Comparison of ENCODE assay signal across 2 cellular contexts in the genomic region with DNA sequence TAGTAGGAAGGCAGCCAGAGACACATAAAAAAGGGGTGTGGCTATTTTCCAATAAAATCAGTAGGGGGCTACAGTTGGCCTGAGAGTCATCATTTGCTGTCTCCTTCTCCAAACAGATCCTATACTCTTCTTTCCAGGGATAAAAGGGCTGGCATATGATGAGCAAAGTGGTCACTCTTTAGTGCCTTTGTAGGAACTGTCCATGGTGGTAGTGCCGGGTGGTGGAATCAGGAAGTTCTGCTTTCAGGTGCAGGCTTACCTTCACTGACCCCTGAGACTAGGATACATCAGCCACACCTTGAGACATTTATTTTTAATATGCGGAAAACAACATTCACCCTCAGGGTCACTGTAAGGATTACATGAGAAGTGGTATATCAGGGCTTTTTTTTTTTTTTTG.
TF ChIP-seq lines count a peak whose summit lies in the region.

No MANE protein-coding gene starts in this region.

TF ChIP-seq in SK-N-SH, 30 proteins besides CTCF, POLR2A, EP300 and RAD21 (continued from another document):
- TF ChIP-seq, protein P1, sequence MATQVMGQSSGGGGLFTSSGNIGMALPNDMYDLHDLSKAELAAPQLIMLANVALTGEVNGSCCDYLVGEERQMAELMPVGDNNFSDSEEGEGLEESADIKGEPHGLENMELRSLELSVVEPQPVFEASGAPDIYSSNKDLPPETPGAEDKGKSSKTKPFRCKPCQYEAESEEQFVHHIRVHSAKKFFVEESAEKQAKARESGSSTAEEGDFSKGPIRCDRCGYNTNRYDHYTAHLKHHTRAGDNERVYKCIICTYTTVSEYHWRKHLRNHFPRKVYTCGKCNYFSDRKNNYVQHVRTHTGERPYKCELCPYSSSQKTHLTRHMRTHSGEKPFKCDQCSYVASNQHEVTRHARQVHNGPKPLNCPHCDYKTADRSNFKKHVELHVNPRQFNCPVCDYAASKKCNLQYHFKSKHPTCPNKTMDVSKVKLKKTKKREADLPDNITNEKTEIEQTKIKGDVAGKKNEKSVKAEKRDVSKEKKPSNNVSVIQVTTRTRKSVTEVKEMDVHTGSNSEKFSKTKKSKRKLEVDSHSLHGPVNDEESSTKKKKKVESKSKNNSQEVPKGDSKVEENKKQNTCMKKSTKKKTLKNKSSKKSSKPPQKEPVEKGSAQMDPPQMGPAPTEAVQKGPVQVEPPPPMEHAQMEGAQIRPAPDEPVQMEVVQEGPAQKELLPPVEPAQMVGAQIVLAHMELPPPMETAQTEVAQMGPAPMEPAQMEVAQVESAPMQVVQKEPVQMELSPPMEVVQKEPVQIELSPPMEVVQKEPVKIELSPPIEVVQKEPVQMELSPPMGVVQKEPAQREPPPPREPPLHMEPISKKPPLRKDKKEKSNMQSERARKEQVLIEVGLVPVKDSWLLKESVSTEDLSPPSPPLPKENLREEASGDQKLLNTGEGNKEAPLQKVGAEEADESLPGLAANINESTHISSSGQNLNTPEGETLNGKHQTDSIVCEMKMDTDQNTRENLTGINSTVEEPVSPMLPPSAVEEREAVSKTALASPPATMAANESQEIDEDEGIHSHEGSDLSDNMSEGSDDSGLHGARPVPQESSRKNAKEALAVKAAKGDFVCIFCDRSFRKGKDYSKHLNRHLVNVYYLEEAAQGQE (IDR thresholded peaks at IDR 0.05; ENCODE audit: low read depth, low read length), result peak; percentile 64; the same call in 1 of the 2 replicates
- TF ChIP-seq FOSL2 (IDR thresholded peaks at IDR 0.05; ENCODE audit: borderline replicate concordance, low read depth), result no peak
- TF ChIP-seq RCOR1 (IDR thresholded peaks at IDR 0.05; ENCODE audit: low read length), result no peak
- no peak for TF ChIP-seq GABPA (IDR thresholded peaks at IDR 0.05; ENCODE audit: low read depth)
TF ChIP-seq in SK-N-SH: peak in this region for 1.

TF ChIP-seq in SK-N-SH treated with all-trans-retinoic acid at 6 μM for 48 hours, 23 proteins besides CTCF, POLR2A, EP300 and RAD21 (continued from another document):
- no peak for TF ChIP-seq PATZ1 (CRISPR knock-in tag; IDR thresholded peaks at IDR 0.05; ENCODE audit: borderline replicate concordance)
- no peak for TF ChIP-seq RARB (CRISPR knock-in tag; IDR thresholded peaks at IDR 0.05)
- no peak for TF ChIP-seq ZFP30 (CRISPR knock-in tag; IDR thresholded peaks at IDR 0.05)
- TF ChIP-seq SNAI2 (CRISPR knock-in tag; IDR thresholded peaks at IDR 0.05), result no peak
- TF ChIP-seq, protein P2, sequence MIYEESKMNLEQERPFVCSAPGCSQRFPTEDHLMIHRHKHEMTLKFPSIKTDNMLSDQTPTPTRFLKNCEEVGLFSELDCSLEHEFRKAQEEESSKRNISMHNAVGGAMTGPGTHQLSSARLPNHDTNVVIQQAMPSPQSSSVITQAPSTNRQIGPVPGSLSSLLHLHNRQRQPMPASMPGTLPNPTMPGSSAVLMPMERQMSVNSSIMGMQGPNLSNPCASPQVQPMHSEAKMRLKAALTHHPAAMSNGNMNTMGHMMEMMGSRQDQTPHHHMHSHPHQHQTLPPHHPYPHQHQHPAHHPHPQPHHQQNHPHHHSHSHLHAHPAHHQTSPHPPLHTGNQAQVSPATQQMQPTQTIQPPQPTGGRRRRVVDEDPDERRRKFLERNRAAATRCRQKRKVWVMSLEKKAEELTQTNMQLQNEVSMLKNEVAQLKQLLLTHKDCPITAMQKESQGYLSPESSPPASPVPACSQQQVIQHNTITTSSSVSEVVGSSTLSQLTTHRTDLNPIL (CRISPR knock-in tag; IDR thresholded peaks at IDR 0.05; ENCODE audit: low read depth), result no peak
- no peak for TF ChIP-seq ARNTL (CRISPR knock-in tag; IDR thresholded peaks at IDR 0.05; ENCODE audit: borderline replicate concordance, low read depth)
